15 cellular contexts compared by ENCODE assay signal in the genomic region with DNA sequence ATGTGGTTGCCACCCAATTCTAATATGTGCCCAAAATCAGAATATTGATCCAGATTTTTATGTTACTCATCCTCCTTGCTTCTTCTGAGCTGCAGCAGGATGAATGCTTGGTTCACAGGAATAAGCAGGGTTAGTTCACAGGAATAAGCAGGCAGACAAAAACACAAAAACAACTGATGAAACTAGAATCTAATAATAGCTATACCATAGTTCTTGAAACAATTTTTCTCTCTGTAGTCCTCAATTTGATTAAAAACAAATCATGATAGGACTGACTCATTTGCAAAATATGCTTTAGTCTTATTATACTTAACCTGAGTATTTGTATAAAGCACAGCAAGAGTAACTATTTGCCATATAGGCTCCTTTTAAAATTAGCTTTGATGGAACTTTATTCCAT.
DNase-seq lines count a peak whose midpoint lies in the region; ATAC-seq and TF ChIP-seq lines count a peak whose summit lies in the region.
"Had no signal": no experiment of that assay in that cellular context is flagged by ENCODE, and none has a peak within 500 bp of the region (broad histone marks: within the 10 kb centered on the region; RNA-seq: fewer than 3 reads in every experiment).

No MANE protein-coding gene starts in this region.

- H3K9me3 ChIP-seq in HAP-1, result no peaks in the 10 kb centered on the region

- TF ChIP-seq CTCF in fibroblast of mammary gland (conservative IDR thresholded peaks at IDR 0.05; ENCODE audit: control insufficient read depth, insufficient read depth, low read depth, low read length), result no peak

- in situ Hi-C loops in HAP-1 (cut with MboI; ENCODE audit: low sequenced_read_pairs), result no loop called here

- DNase-seq in HCEC 1CT, result peak; percentile 21
- peak; percentile 20 for DNase-seq in fibroblast of mammary gland (ENCODE audit: low read depth)
- no peak for DNase-seq in caudate nucleus (lab: John Stamatoyannopoulos, UW)
- DNase-seq in HAP-1 (ENCODE audit: low spot score in 2 of 2), result no peak
- DNase-seq: CD4-positive, alpha-beta memory T cell; DMS153; DMS79 treated with DMSO at 0.1 percent for 48 hours; GDM1; H9; KG1 had no signal

- no peaks in the 10 kb centered on the region for H3K27me3 ChIP-seq in HAP-1 (ENCODE audit: low read depth)

- ATAC-seq in SK-N-SH treated with all-trans-retinoic acid at 6 μM for 48 hours (peak; percentile 77), HG02970 (IDR thresholded peaks at IDR 0.05; ENCODE audit: low FRiP score, unreplicated experiment) (no peak), GM21619 (IDR thresholded peaks at IDR 0.05; ENCODE audit: unreplicated experiment) (no peak)
- ATAC-seq: GM23338 had no signal

- H3K4me3 ChIP-seq in fibroblast of mammary gland (ENCODE audit: control insufficient read depth, low read depth, low read length) (no peak overlapping the region), HAP-1 (no peak overlapping the region)
- H3K4me3 ChIP-seq: GM23338 had no signal

- H3K4me1 ChIP-seq in HAP-1, result no peaks in the 10 kb centered on the region; the same call in 1 of the 2 replicates

- H3K27ac ChIP-seq in caudate nucleus (ENCODE audit: low read depth, low read length), result no peak overlapping the region
- H3K27ac ChIP-seq: C4-2B had no signal

- H3K36me3 ChIP-seq in HAP-1 (replicated peaks), result no peaks in the 10 kb centered on the region

TF ChIP-seq in SK-N-SH treated with all-trans-retinoic acid at 6 μM for 48 hours, 23 proteins besides CTCF, POLR2A, EP300 and RAD21:
- TF ChIP-seq, protein P1, sequence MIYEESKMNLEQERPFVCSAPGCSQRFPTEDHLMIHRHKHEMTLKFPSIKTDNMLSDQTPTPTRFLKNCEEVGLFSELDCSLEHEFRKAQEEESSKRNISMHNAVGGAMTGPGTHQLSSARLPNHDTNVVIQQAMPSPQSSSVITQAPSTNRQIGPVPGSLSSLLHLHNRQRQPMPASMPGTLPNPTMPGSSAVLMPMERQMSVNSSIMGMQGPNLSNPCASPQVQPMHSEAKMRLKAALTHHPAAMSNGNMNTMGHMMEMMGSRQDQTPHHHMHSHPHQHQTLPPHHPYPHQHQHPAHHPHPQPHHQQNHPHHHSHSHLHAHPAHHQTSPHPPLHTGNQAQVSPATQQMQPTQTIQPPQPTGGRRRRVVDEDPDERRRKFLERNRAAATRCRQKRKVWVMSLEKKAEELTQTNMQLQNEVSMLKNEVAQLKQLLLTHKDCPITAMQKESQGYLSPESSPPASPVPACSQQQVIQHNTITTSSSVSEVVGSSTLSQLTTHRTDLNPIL (CRISPR knock-in tag; IDR thresholded peaks at IDR 0.05; ENCODE audit: low read depth), result no peak
TF ChIP-seq in SK-N-SH treated with all-trans-retinoic acid at 6 μM for 48 hours: peak in this region for 0.

Comparison
In these comparisons a context has a peak if more than half of its experiments do, and no peak if none do; other contexts are left out.
1. DNase-seq: peak in HCEC 1CT (single experiment) and fibroblast of mammary gland (single experiment); none in caudate nucleus (0 of 61) and HAP-1 (0 of 2).